ENCODE assay signal across 10 cellular contexts in the genomic region with DNA sequence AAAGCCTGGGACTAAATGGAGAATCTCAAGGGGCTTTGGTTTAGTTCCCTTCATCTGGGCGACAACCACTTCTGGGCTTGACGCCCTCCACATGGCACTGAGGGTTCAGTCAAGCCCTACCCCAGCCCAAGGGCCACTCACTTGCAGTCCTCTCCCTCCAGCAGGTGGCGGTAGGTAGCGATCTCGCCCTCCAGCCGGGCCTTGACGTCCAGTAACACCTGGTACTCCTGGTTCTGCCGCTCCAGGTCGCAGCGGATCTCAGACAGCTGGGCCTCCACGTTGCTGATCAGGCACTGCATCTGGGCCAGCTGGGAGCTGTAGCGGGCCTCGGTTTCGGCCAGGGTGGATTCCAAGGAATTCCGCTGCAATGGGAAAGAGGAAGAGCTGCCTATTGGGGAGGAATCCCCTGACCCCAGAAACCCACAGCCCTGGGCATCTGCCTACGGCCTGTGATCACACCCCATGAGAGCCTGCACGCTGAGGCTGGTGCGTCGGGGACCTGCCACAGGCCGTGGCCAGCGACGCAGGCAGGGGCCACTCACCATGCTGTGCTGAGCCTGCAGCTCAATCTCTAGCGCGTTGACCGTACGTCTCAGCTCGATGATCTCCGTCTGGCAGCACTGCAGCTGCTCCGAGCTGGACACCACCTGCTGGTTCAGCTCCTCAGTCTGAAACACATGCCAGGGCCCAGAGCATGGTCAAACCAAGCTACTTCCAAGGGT. TPM values are rescaled to one million over a fixed set of nuclear protein-coding genes. Genes with fewer than 3 reads are reported as not detected.
DNase-seq lines count a peak whose midpoint lies in the region; ATAC-seq, FAIRE-seq and TF ChIP-seq lines count a peak whose summit lies in the region.
"Had no signal": no experiment of that assay in that cellular context is flagged by ENCODE, and none has a peak within 500 bp of the region (broad histone marks: within the 10 kb centered on the region; RNA-seq: fewer than 3 reads in every experiment).

No MANE protein-coding gene starts in this region.

- no peaks in the 10 kb centered on the region for H3K36me3 ChIP-seq in cardiac muscle cell
- no peaks in the 10 kb centered on the region for H3K36me3 ChIP-seq in gastroesophageal sphincter

- H3K4me1 ChIP-seq in cardiac muscle cell (ENCODE audit: low read depth) = no peaks in the 10 kb centered on the region
- H3K4me1 ChIP-seq in gastroesophageal sphincter = peaks cover 0 to 2% (median 0%) of the 10 kb centered on the region in 3 donors

- H3K9me3 ChIP-seq in cardiac muscle cell (ENCODE audit: low read depth) (no peaks in the 10 kb centered on the region), gastroesophageal sphincter (no peaks in the 10 kb centered on the region)

- ATAC-seq in left cardiac atrium (no peak), left lobe of liver (peak; percentile 48), gastroesophageal sphincter (no peak)
- no peak for ATAC-seq in activated T-cell treated with anti-CD3 and anti-CD28 coated beads, Interleukin-2, amount 50 U/mL, for 4 hours
- ATAC-seq: Panc1 had no signal

- intact Hi-C loops in left cardiac atrium (cut with DNase I) = no loop called here

- WGBS in gastroesophageal sphincter (ENCODE audit: low coverage in 1 of 2), 2 donors = 76 to 86% methylated on average over 10 to 14 of the region's 29 CpGs

- H3K36me3 Mint-ChIP-seq in activated T-cell treated with anti-CD3 and anti-CD28 coated beads, Interleukin-2, amount 50 U/mL, for 4 hours (ENCODE audit: insufficient read depth) = no peaks in the 10 kb centered on the region

- peak; percentile 50 for TF ChIP-seq CTCF in cardiac muscle cell (IDR thresholded peaks at IDR 0.05; ENCODE audit: low read depth, low read length)
- TF ChIP-seq CTCF in gastroesophageal sphincter (IDR thresholded peaks at IDR 0.05) = peak in 1 of 4 experiments; percentile 19

- no peak overlapping the region for H3K4me3 Mint-ChIP-seq in activated T-cell treated with anti-CD3 and anti-CD28 coated beads, Interleukin-2, amount 50 U/mL, for 4 hours

- no peak for TF ChIP-seq EP300 in gastroesophageal sphincter (IDR thresholded peaks at IDR 0.05)

- H3K27me3 ChIP-seq in cardiac muscle cell (peaks cover 7% of the 10 kb centered on the region), gastroesophageal sphincter (no peaks in the 10 kb centered on the region)

- DNase-seq in cardiac muscle cell (ENCODE audit: low read depth in 1 of 2, low spot score in 1 of 2) = peak in 1 of 2 donors; percentile 28
- no peak for DNase-seq in left cardiac atrium
- DNase-seq in activated T-cell treated with anti-CD3 and anti-CD28 coated beads, Interleukin-2, amount 50 U/mL, for 4 hours = peak; percentile 20
- DNase-seq in left lobe of liver (ENCODE audit: low spot score) = no peak
- no peak for DNase-seq in urothelium cell line (ENCODE audit: low spot score)
- DNase-seq in kidney glomerular epithelial cell (lab: John Stamatoyannopoulos, UW) = no peak
- no peak for DNase-seq in GDM1 (lab: John Stamatoyannopoulos, UW)

- no peaks in the 10 kb centered on the region for H3K9me3 Mint-ChIP-seq in activated T-cell treated with anti-CD3 and anti-CD28 coated beads, Interleukin-2, amount 50 U/mL, for 4 hours

- H3K4me1 Mint-ChIP-seq in activated T-cell treated with anti-CD3 and anti-CD28 coated beads, Interleukin-2, amount 50 U/mL, for 4 hours (ENCODE audit: low read depth) = peaks cover 9% of the 10 kb centered on the region

- peaks cover 7% of the 10 kb centered on the region for H3K27me3 Mint-ChIP-seq in activated T-cell treated with anti-CD3 and anti-CD28 coated beads, Interleukin-2, amount 50 U/mL, for 4 hours (ENCODE audit: low read depth)

- H3K27ac ChIP-seq in cardiac muscle cell (no peak overlapping the region), gastroesophageal sphincter (no peak overlapping the region)

- peak; percentile 52 for FAIRE-seq in urothelium cell line (lab: Jason Lieb, UNC)

- TF ChIP-seq POLR2A in gastroesophageal sphincter (IDR thresholded peaks at IDR 0.05) = no peak

- H3K4me3 ChIP-seq in cardiac muscle cell = no peak overlapping the region
- no peak overlapping the region for H3K4me3 ChIP-seq in gastroesophageal sphincter

RNA-seq across cellular contexts. Expression of a gene that starts 2.7 kb away (rescaled TPM):
- not detected in 2 replicates for total RNA-seq in cardiac muscle cell
- polyA plus RNA-seq in cardiac muscle cell = not detected in 2 replicates
- total RNA-seq in left cardiac atrium = not detected
- not detected for total RNA-seq in activated T-cell treated with anti-CD3 and anti-CD28 coated beads, Interleukin-2, amount 50 U/mL, for 4 hours
- not detected for total RNA-seq in left lobe of liver
- not detected for total RNA-seq in gastroesophageal sphincter
- total RNA-seq: dermis microvascular lymphatic vessel endothelial cell had no signal

RNA-seq across cellular contexts. Expression of a gene that starts 6.0 kb away (rescaled TPM):
- not detected in 2 replicates for total RNA-seq in cardiac muscle cell
- polyA plus RNA-seq in cardiac muscle cell = not detected in 2 replicates
- not detected for total RNA-seq in left cardiac atrium
- total RNA-seq in activated T-cell treated with anti-CD3 and anti-CD28 coated beads, Interleukin-2, amount 50 U/mL, for 4 hours = not detected
- not detected for total RNA-seq in left lobe of liver
- total RNA-seq in gastroesophageal sphincter = not detected
- total RNA-seq: dermis microvascular lymphatic vessel endothelial cell had no signal

RNA-seq across cellular contexts. Expression of a gene that starts 18.4 kb away (rescaled TPM):
- total RNA-seq in cardiac muscle cell (not detected in 2 replicates), left cardiac atrium (not detected), left lobe of liver (not detected), gastroesophageal sphincter (1,000 to 10,000 TPM in 1 of 4 donors, 100 to 1,000 TPM in 1, 10 to 100 TPM in 2; 20.7 to 1,501 (median 80.1) TPM)
- polyA plus RNA-seq in cardiac muscle cell = not detected in 2 replicates
- not detected for total RNA-seq in activated T-cell treated with anti-CD3 and anti-CD28 coated beads, Interleukin-2, amount 50 U/mL, for 4 hours
- total RNA-seq: dermis microvascular lymphatic vessel endothelial cell had no signal

RNA-seq across cellular contexts. Expression of a gene that starts 19.8 kb away (rescaled TPM):
- total RNA-seq in cardiac muscle cell (not detected in 2 replicates), left cardiac atrium (not detected), left lobe of liver (not detected), gastroesophageal sphincter (under 1 TPM in 1 of 4 donors, not detected in 3; 0.13 TPM)
- not detected in 2 replicates for polyA plus RNA-seq in cardiac muscle cell
- not detected for total RNA-seq in activated T-cell treated with anti-CD3 and anti-CD28 coated beads, Interleukin-2, amount 50 U/mL, for 4 hours
- total RNA-seq: dermis microvascular lymphatic vessel endothelial cell had no signal

RNA-seq across cellular contexts. Expression of a gene that starts 31.7 kb away (rescaled TPM):
- total RNA-seq in cardiac muscle cell (0.09 and 0.28 TPM in 2 replicates), left cardiac atrium (under 1 TPM; 0.24 to 0.37 TPM), left lobe of liver (0.15 TPM), gastroesophageal sphincter (100 to 1,000 TPM in 1 of 4 donors, 1 to 10 TPM in 3; 1.2 to 129 (median 4.2) TPM)
- 0.15 TPM in 1 of 2 replicates, not detected in the other for polyA plus RNA-seq in cardiac muscle cell
- not detected for total RNA-seq in activated T-cell treated with anti-CD3 and anti-CD28 coated beads, Interleukin-2, amount 50 U/mL, for 4 hours

Comparison
In these comparisons a context has a peak if more than half of its experiments do, and no peak if none do; other contexts are left out.
1. RNA of a gene that starts 18.4 kb away (total RNA-seq): 20.7 to 1,501 TPM in gastroesophageal sphincter; not detected in cardiac muscle cell, not detected in left cardiac atrium, not detected in activated T-cell treated with anti-CD3 and anti-CD28 coated beads, Interleukin-2, amount 50 U/mL, for 4 hours and not detected in left lobe of liver (single experiment); every median in the first group is over 10 times any median in the second.